ENCODE assay signal across 13 cellular contexts in the genomic region with DNA sequence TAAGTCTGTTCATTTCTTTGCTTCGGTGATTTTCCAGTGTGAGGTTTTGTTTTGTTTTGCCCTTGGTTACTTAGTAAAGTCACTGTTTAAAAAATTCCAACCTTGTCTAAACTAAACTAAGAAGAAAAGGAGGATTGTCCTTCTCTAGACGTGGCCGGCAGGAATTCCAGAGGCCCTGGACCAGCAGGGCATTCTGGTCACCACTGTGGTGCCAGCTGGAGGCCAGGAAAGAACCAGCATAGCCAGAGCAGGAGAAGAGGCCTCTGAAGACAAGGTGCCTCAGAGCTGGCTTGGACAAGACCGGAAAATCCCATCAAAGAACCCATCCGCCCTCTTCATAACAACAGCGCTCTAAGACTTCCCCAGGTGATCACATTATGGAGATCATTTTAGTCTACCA. TPM values are rescaled to one million over a fixed set of nuclear protein-coding genes. Genes with fewer than 3 reads are reported as not detected.
DNase-seq lines count a peak whose midpoint lies in the region; ATAC-seq and TF ChIP-seq lines count a peak whose summit lies in the region.
"Had no signal": no experiment of that assay in that cellular context is flagged by ENCODE, and none has a peak within 500 bp of the region (broad histone marks: within the 10 kb centered on the region; RNA-seq: fewer than 3 reads in every experiment).

No MANE protein-coding gene starts in this region.

- H3K27ac Mint-ChIP-seq in WTC11 (peak overlapping the region; percentile 57), glutamatergic neuron (ENCODE audit: unreplicated experiment) (peak overlapping the region; percentile 80)
- H3K27ac Mint-ChIP-seq: activated B cell treated with CpG ODN at 0.5 μM for 24 hours; activated naive CD4-positive, alpha-beta T cell treated with anti-CD3 and anti-CD28 coated beads, Interleukin-2, amount 50 U/mL, for 24 hours; CD4-positive, alpha-beta T cell had no signal

- TF ChIP-seq CTCF in WTC11 (IDR thresholded peaks at IDR 0.05) (no peak), glutamatergic neuron (IDR thresholded peaks at IDR 0.05; ENCODE audit: partially characterized antibody, unreplicated experiment) (no peak), vagina (IDR thresholded peaks at IDR 0.05) (no peak)

- DNase-seq in WTC11 (ENCODE audit: low spot score) = peak; percentile 12
- DNase-seq in glutamatergic neuron = no peak
- DNase-seq in neuronal stem cell (ENCODE audit: low spot score) = no peak
- no peak for DNase-seq in vagina (ENCODE audit: extremely low spot score in 2 of 2)
- DNase-seq in DMS79 (lab: John Stamatoyannopoulos, UW) = no peak
- DNase-seq in stimulated activated CD4-positive, alpha-beta T cell treated with anti-CD3 and anti-CD28 coated beads, Interleukin-4, amount 100 ng/mL, for 1 hour = no peak
- DNase-seq: activated B cell treated with CpG ODN at 0.5 μM for 24 hours; activated CD8-positive, alpha-beta memory T cell treated with anti-CD3 and anti-CD28 coated beads, Interleukin-2, amount 50 U/mL, for 48 hours; CD4-positive, alpha-beta T cell; hippocampal formation; NCI-H1105 treated with DMSO at 0.1 percent for 48 hours had no signal

- H2BK15ac ChIP-seq in neuronal stem cell (ENCODE audit: low read length) = no peak overlapping the region

- no peak overlapping the region for H3K4me2 ChIP-seq in neuronal stem cell (ENCODE audit: insufficient read depth, low read length, poor library complexity, severe bottlenecking)

- H3K27ac ChIP-seq in neuronal stem cell (replicated peaks; ENCODE audit: low read length) (no peak overlapping the region), vagina (peak overlapping the region; percentile 7)

- H4K8ac ChIP-seq in neuronal stem cell (ENCODE audit: low read depth, low read length) = no peak overlapping the region

- POLR2A ChIA-PET in WTC11 (lab: Charles Lee) = no interaction called here

- peak overlapping the region; percentile 35 for H2AFZ ChIP-seq in neuronal stem cell (ENCODE audit: low read length)

- H3K4me1 Mint-ChIP-seq in WTC11 (peaks cover 66% of the 10 kb centered on the region), glutamatergic neuron (ENCODE audit: low read depth, unreplicated experiment) (peaks cover 50% of the 10 kb centered on the region)
- H3K4me1 Mint-ChIP-seq: activated B cell treated with CpG ODN at 0.5 μM for 24 hours; activated naive CD4-positive, alpha-beta T cell treated with anti-CD3 and anti-CD28 coated beads, Interleukin-2, amount 50 U/mL, for 24 hours had no signal

- H3K27me3 Mint-ChIP-seq in WTC11 (ENCODE audit: low read depth) = no peaks in the 10 kb centered on the region
- H3K27me3 Mint-ChIP-seq in glutamatergic neuron (ENCODE audit: unreplicated experiment) = no peaks in the 10 kb centered on the region

- ATAC-seq in WTC11 (peak; percentile 73), GM21717 (IDR thresholded peaks at IDR 0.05; ENCODE audit: unreplicated experiment) (no peak)

- no peak overlapping the region for H3K4me3 ChIP-seq in neuronal stem cell (ENCODE audit: low read length in 2 of 2)
- no peak overlapping the region for H3K4me3 ChIP-seq in vagina

- H3K27me3 ChIP-seq in neuronal stem cell (ENCODE audit: control insufficient read depth in 3 of 3, insufficient read depth in 3 of 3, low read depth in 1 of 3, low read length in 3 of 3) = no peaks in the 10 kb centered on the region
- no peaks in the 10 kb centered on the region for H3K27me3 ChIP-seq in vagina

- H4K91ac ChIP-seq in neuronal stem cell (ENCODE audit: low read depth, low read length, poor library complexity) = no peak overlapping the region

- H3K4ac ChIP-seq in neuronal stem cell (ENCODE audit: low read length) = no peak overlapping the region

- no peak overlapping the region for H2BK12ac ChIP-seq in neuronal stem cell (ENCODE audit: low read length)

- no peak overlapping the region for H3K14ac ChIP-seq in neuronal stem cell (ENCODE audit: low read length)

- H3K9me3 ChIP-seq in neuronal stem cell (replicated peaks in 1 of 2; ENCODE audit: control insufficient read depth in 2 of 2, insufficient read depth in 1 of 2, low read depth in 1 of 2, low read length in 2 of 2) (no peaks in the 10 kb centered on the region), vagina (no peaks in the 10 kb centered on the region)

- no peak overlapping the region for H2BK120ac ChIP-seq in neuronal stem cell (ENCODE audit: low read depth, low read length)

- CTCF ChIA-PET in WTC11 (lab: Charles Lee) = interaction anchor here (1.1 to 1.3 kb wide), 2 partner anchors 35 to 87 kb away, joined by 3 to 4 read pairs; no protein-coding TSS in a partner anchor

- no peaks in the 10 kb centered on the region for H3K9me3 Mint-ChIP-seq in WTC11
- H3K9me3 Mint-ChIP-seq in glutamatergic neuron (ENCODE audit: unreplicated experiment) = peaks cover 3% of the 10 kb centered on the region
- H3K9me3 Mint-ChIP-seq: activated B cell treated with CpG ODN at 0.5 μM for 24 hours; activated naive CD4-positive, alpha-beta T cell treated with anti-CD3 and anti-CD28 coated beads, Interleukin-2, amount 50 U/mL, for 24 hours; CD4-positive, alpha-beta T cell had no signal

- no peak for TF ChIP-seq POLR2A in vagina (IDR thresholded peaks at IDR 0.05)

- no peak overlapping the region for H3K23ac ChIP-seq in neuronal stem cell (ENCODE audit: low read depth, low read length, poor library complexity)

- H3K36me3 Mint-ChIP-seq in WTC11 (peaks cover 2% of the 10 kb centered on the region; the same call in 1 of the 2 replicates), glutamatergic neuron (ENCODE audit: unreplicated experiment) (no peaks in the 10 kb centered on the region)
- H3K36me3 Mint-ChIP-seq: activated naive CD4-positive, alpha-beta T cell treated with anti-CD3 and anti-CD28 coated beads, Interleukin-2, amount 50 U/mL, for 24 hours had no signal

- no peak overlapping the region for H2BK5ac ChIP-seq in neuronal stem cell (ENCODE audit: low read length)

- H3K9ac ChIP-seq in neuronal stem cell (ENCODE audit: low read depth, low read length, poor library complexity) = no peak overlapping the region

- no peak overlapping the region for H3K4me3 Mint-ChIP-seq in WTC11
- no peak overlapping the region for H3K4me3 Mint-ChIP-seq in glutamatergic neuron (ENCODE audit: unreplicated experiment)
- H3K4me3 Mint-ChIP-seq: activated B cell treated with CpG ODN at 0.5 μM for 24 hours; activated naive CD4-positive, alpha-beta T cell treated with anti-CD3 and anti-CD28 coated beads, Interleukin-2, amount 50 U/mL, for 24 hours; CD4-positive, alpha-beta T cell had no signal

- no peak overlapping the region for H3K18ac ChIP-seq in neuronal stem cell (ENCODE audit: low read length)

- H3K79me1 ChIP-seq in neuronal stem cell (ENCODE audit: low read depth, low read length) = no peaks in the 10 kb centered on the region

- no CpG with 5 or more reads among the region's 6 CpGs for WGBS in neuronal stem cell (ENCODE audit: extremely low coverage in 2 of 2, insufficient read length in 2 of 2, insufficient replicate concordance in 1 of 2), 2 donors

- intact Hi-C loops in vagina (cut with DNase I) = no loop called here

- peaks cover 0 to 3% of the 10 kb centered on the region in 2 donors for H3K4me1 ChIP-seq in neuronal stem cell (ENCODE audit: control insufficient read depth in 2 of 2, insufficient read depth in 1 of 2, low read depth in 1 of 2, low read length in 2 of 2)
- peaks cover 13% of the 10 kb centered on the region for H3K4me1 ChIP-seq in vagina

- H2AK5ac ChIP-seq in neuronal stem cell (ENCODE audit: low read depth, low read length) = no peak overlapping the region

- H3K36me3 ChIP-seq in neuronal stem cell (replicated peaks in 1 of 2; ENCODE audit: control insufficient read depth in 2 of 2, insufficient read depth in 2 of 2, low read length in 2 of 2) (no peaks in the 10 kb centered on the region), vagina (no peaks in the 10 kb centered on the region)

TF ChIP-seq in WTC11, 78 proteins besides CTCF, POLR2A, EP300 and RAD21 (continues in another document):
- TF ChIP-seq, protein P1, sequence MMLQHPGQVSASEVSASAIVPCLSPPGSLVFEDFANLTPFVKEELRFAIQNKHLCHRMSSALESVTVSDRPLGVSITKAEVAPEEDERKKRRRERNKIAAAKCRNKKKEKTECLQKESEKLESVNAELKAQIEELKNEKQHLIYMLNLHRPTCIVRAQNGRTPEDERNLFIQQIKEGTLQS (CRISPR knock-in tag; conservative IDR thresholded peaks at IDR 0.05) = no peak
- TF ChIP-seq GABPB1 (CRISPR knock-in tag; IDR thresholded peaks at IDR 0.05) = no peak
- TF ChIP-seq NR2C2 (CRISPR knock-in tag; IDR thresholded peaks at IDR 0.05) = no peak
- TF ChIP-seq, protein P2, sequence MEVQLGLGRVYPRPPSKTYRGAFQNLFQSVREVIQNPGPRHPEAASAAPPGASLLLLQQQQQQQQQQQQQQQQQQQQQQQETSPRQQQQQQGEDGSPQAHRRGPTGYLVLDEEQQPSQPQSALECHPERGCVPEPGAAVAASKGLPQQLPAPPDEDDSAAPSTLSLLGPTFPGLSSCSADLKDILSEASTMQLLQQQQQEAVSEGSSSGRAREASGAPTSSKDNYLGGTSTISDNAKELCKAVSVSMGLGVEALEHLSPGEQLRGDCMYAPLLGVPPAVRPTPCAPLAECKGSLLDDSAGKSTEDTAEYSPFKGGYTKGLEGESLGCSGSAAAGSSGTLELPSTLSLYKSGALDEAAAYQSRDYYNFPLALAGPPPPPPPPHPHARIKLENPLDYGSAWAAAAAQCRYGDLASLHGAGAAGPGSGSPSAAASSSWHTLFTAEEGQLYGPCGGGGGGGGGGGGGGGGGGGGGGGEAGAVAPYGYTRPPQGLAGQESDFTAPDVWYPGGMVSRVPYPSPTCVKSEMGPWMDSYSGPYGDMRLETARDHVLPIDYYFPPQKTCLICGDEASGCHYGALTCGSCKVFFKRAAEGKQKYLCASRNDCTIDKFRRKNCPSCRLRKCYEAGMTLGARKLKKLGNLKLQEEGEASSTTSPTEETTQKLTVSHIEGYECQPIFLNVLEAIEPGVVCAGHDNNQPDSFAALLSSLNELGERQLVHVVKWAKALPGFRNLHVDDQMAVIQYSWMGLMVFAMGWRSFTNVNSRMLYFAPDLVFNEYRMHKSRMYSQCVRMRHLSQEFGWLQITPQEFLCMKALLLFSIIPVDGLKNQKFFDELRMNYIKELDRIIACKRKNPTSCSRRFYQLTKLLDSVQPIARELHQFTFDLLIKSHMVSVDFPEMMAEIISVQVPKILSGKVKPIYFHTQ (CRISPR knock-in tag; IDR thresholded peaks at IDR 0.05) = no peak

RNA-seq across cellular contexts. Expression of a gene that starts 8.1 kb away (rescaled TPM):
- total RNA-seq in WTC11 (2021) = 36.6 to 40.7 TPM (median 39.3 TPM) in 3 replicates
- total RNA-seq in glutamatergic neuron (ENCODE audit: unreplicated experiment) = 45.6 TPM
- 9.3 TPM for polyA plus RNA-seq in neuronal stem cell (2013, experiment 1 of 2)
- polyA plus RNA-seq in neuronal stem cell (2013, experiment 2 of 2) = 11.7 TPM
- total RNA-seq in vagina = 27.0 TPM
- total RNA-seq: activated B cell treated with CpG ODN at 0.5 μM for 24 hours; CD4-positive, alpha-beta T cell had no signal
